ENCODE assay signal across 15 cellular contexts in genomic region chr3:71276531-71276930, GRCh38.
DNase-seq lines count a peak whose midpoint lies in the region; ATAC-seq and TF ChIP-seq lines count a peak whose summit lies in the region.
"Had no signal": no experiment of that assay in that cellular context is flagged by ENCODE, and none has a peak within 500 bp of the region (broad histone marks: within the 10 kb centered on the region; RNA-seq: fewer than 3 reads in every experiment).

No MANE protein-coding gene starts in this region.

- no peak overlapping the region for H3K4me3 Mint-ChIP-seq in activated CD4-positive, alpha-beta T cell treated with anti-CD3 and anti-CD28 coated beads for 36 hours
- H3K4me3 Mint-ChIP-seq in activated CD4-positive, alpha-beta T cell treated with anti-CD3 and anti-CD28 coated beads, Interleukin-2, amount 10 ng/mL, durations not matched to agents 24 days and 14 days: no peak overlapping the region
- no peak overlapping the region for H3K4me3 Mint-ChIP-seq in CD4-positive, alpha-beta T cell
- H3K4me3 Mint-ChIP-seq in central memory CD8-positive, alpha-beta T cell: no peak overlapping the region
- no peak overlapping the region for H3K4me3 Mint-ChIP-seq in stimulated activated naive B cell treated with anti-CD40 and anti-IgM and Interleukin-4, amounts not matched to agents 10 μg/mL and 1 μg/mL and 100 μg/mL, for 72 hours

- POLR2A ChIA-PET in activated CD4-positive, alpha-beta T cell treated with anti-CD3 and anti-CD28 coated beads for 36 hours (lab: Charles Lee): no interaction called here
- POLR2A ChIA-PET in CD4-positive, alpha-beta T cell (lab: Charles Lee): no interaction called here

- no peaks in the 10 kb centered on the region for H3K27me3 Mint-ChIP-seq in activated CD4-positive, alpha-beta T cell treated with anti-CD3 and anti-CD28 coated beads for 36 hours
- no peaks in the 10 kb centered on the region for H3K27me3 Mint-ChIP-seq in activated CD4-positive, alpha-beta T cell treated with anti-CD3 and anti-CD28 coated beads, Interleukin-2, amount 10 ng/mL, durations not matched to agents 24 days and 14 days
- no peaks in the 10 kb centered on the region for H3K27me3 Mint-ChIP-seq in CD4-positive, alpha-beta T cell
- no peaks in the 10 kb centered on the region for H3K27me3 Mint-ChIP-seq in central memory CD8-positive, alpha-beta T cell
- no peaks in the 10 kb centered on the region for H3K27me3 Mint-ChIP-seq in stimulated activated naive B cell treated with anti-CD40 and anti-IgM and Interleukin-4, amounts not matched to agents 10 μg/mL and 1 μg/mL and 100 μg/mL, for 72 hours
- H3K27me3 Mint-ChIP-seq: CD4-positive, CD25-positive, alpha-beta regulatory T cell had no signal

- intact Hi-C loops in activated CD4-positive, alpha-beta T cell treated with anti-CD3 and anti-CD28 coated beads for 36 hours (cut with DNase I, micrococcal nuclease): no loop called here
- intact Hi-C loops in activated CD4-positive, alpha-beta T cell treated with anti-CD3 and anti-CD28 coated beads, Interleukin-2, amount 10 ng/mL, durations not matched to agents 24 days and 14 days (cut with micrococcal nuclease): no loop called here
- intact Hi-C loops in CD4-positive, alpha-beta T cell (cut with DNase I, micrococcal nuclease): no loop called here

- no peak for TF ChIP-seq CTCF in CD4-positive, alpha-beta T cell (IDR thresholded peaks at IDR 0.05)

- H3K9me3 ChIP-seq in CD4-positive, alpha-beta T cell (ENCODE audit: control insufficient read depth, low read length): no peaks in the 10 kb centered on the region
- H3K9me3 ChIP-seq: BLaER1 treated with 17β-estradiol and CSF1 and Interleukin-3, amounts not matched to agents 10 nM and 100 nM; HAP-1 had no signal

- peaks cover 57% of the 10 kb centered on the region for H3K4me1 Mint-ChIP-seq in activated CD4-positive, alpha-beta T cell treated with anti-CD3 and anti-CD28 coated beads for 36 hours
- peaks cover 3% of the 10 kb centered on the region for H3K4me1 Mint-ChIP-seq in activated CD4-positive, alpha-beta T cell treated with anti-CD3 and anti-CD28 coated beads, Interleukin-2, amount 10 ng/mL, durations not matched to agents 24 days and 14 days
- peaks cover 86% of the 10 kb centered on the region for H3K4me1 Mint-ChIP-seq in CD4-positive, alpha-beta T cell (ENCODE audit: low read depth)
- peaks cover 13% of the 10 kb centered on the region for H3K4me1 Mint-ChIP-seq in central memory CD8-positive, alpha-beta T cell
- H3K4me1 Mint-ChIP-seq in stimulated activated naive B cell treated with anti-CD40 and anti-IgM and Interleukin-4, amounts not matched to agents 10 μg/mL and 1 μg/mL and 100 μg/mL, for 72 hours: peaks cover 25 to 55% of the 10 kb centered on the region in 2 donors

- peaks cover 15% of the 10 kb centered on the region for H3K36me3 Mint-ChIP-seq in activated CD4-positive, alpha-beta T cell treated with anti-CD3 and anti-CD28 coated beads for 36 hours (ENCODE audit: low read depth)
- H3K36me3 Mint-ChIP-seq in activated CD4-positive, alpha-beta T cell treated with anti-CD3 and anti-CD28 coated beads, Interleukin-2, amount 10 ng/mL, durations not matched to agents 24 days and 14 days (ENCODE audit: low read depth): peaks cover 5% of the 10 kb centered on the region
- H3K36me3 Mint-ChIP-seq in CD4-positive, alpha-beta T cell (ENCODE audit: low read depth): peaks cover 61% of the 10 kb centered on the region
- peaks cover 4% of the 10 kb centered on the region for H3K36me3 Mint-ChIP-seq in central memory CD8-positive, alpha-beta T cell (ENCODE audit: insufficient read depth)
- H3K36me3 Mint-ChIP-seq in stimulated activated naive B cell treated with anti-CD40 and anti-IgM and Interleukin-4, amounts not matched to agents 10 μg/mL and 1 μg/mL and 100 μg/mL, for 72 hours: peaks cover 15 to 42% of the 10 kb centered on the region in 2 donors

- CTCF ChIA-PET in activated CD4-positive, alpha-beta T cell treated with anti-CD3 and anti-CD28 coated beads for 36 hours (lab: Charles Lee): interaction anchor here (0.7 kb wide), 1 partner anchor 11 kb away, joined by 3 read pairs; no protein-coding TSS in a partner anchor
- CTCF ChIA-PET in CD4-positive, alpha-beta T cell (lab: Charles Lee): no interaction called here

- ATAC-seq in activated CD4-positive, alpha-beta T cell treated with anti-CD3 and anti-CD28 coated beads for 36 hours: peak; percentile 61
- no peak for ATAC-seq in CD4-positive, alpha-beta T cell (ENCODE audit: poor library complexity)
- no peak for ATAC-seq in central memory CD8-positive, alpha-beta T cell (replicated peaks; ENCODE audit: extremely low read depth, poor library complexity, severe bottlenecking)
- no peak for ATAC-seq in stimulated activated naive B cell treated with anti-CD40 and anti-IgM and Interleukin-4, amounts not matched to agents 10 μg/mL and 1 μg/mL and 100 μg/mL, for 72 hours (replicated peaks)

- no peak overlapping the region for H3K27ac Mint-ChIP-seq in activated CD4-positive, alpha-beta T cell treated with anti-CD3 and anti-CD28 coated beads for 36 hours
- no peak overlapping the region for H3K27ac Mint-ChIP-seq in activated CD4-positive, alpha-beta T cell treated with anti-CD3 and anti-CD28 coated beads, Interleukin-2, amount 10 ng/mL, durations not matched to agents 24 days and 14 days
- peak overlapping the region; percentile 76 for H3K27ac Mint-ChIP-seq in CD4-positive, alpha-beta T cell
- peak overlapping the region; percentile 39 for H3K27ac Mint-ChIP-seq in central memory CD8-positive, alpha-beta T cell (ENCODE audit: low read depth)
- peak overlapping the region; percentile 4 for H3K27ac Mint-ChIP-seq in stimulated activated naive B cell treated with anti-CD40 and anti-IgM and Interleukin-4, amounts not matched to agents 10 μg/mL and 1 μg/mL and 100 μg/mL, for 72 hours

- DNase-seq in activated CD4-positive, alpha-beta T cell treated with anti-CD3 and anti-CD28 coated beads for 36 hours: no peak
- DNase-seq in activated CD4-positive, alpha-beta T cell treated with anti-CD3 and anti-CD28 coated beads, Interleukin-2, amount 10 ng/mL, durations not matched to agents 24 days and 14 days: no peak
- DNase-seq in CD4-positive, alpha-beta T cell: no peak
- DNase-seq in central memory CD8-positive, alpha-beta T cell (ENCODE audit: low spot score in 2 of 2): no peak
- DNase-seq in stimulated activated naive B cell treated with anti-CD40 and anti-IgM and Interleukin-4, amounts not matched to agents 10 μg/mL and 1 μg/mL and 100 μg/mL, for 72 hours: no peak
- no peak for DNase-seq in activated T-cell treated with anti-CD3 and anti-CD28 coated beads, Interleukin-2, amount 50 U/mL, for 1 hour
- DNase-seq in COR-L47 (lab: John Stamatoyannopoulos, UW): no peak
- no peak for DNase-seq in A172 (ENCODE audit: low spot score)
- DNase-seq: 8988T; ACHN; CD4-positive, CD25-positive, alpha-beta regulatory T cell; DND-41; GDM1 had no signal

- H3K27me3 ChIP-seq in CD4-positive, alpha-beta T cell (ENCODE audit: control insufficient read depth, insufficient read depth, low read length): no peaks in the 10 kb centered on the region
- H3K27me3 ChIP-seq: BLaER1 treated with 17β-estradiol and CSF1 and Interleukin-3, amounts not matched to agents 10 nM and 100 nM had no signal

- H3K27ac ChIP-seq in CD4-positive, alpha-beta T cell (ENCODE audit: low read depth, low read length): no peak overlapping the region
- H3K27ac ChIP-seq: BLaER1 treated with 17β-estradiol and CSF1 and Interleukin-3, amounts not matched to agents 10 nM and 100 nM had no signal

- no peaks in the 10 kb centered on the region for H3K9me3 Mint-ChIP-seq in activated CD4-positive, alpha-beta T cell treated with anti-CD3 and anti-CD28 coated beads for 36 hours (ENCODE audit: low read depth)
- no peaks in the 10 kb centered on the region for H3K9me3 Mint-ChIP-seq in activated CD4-positive, alpha-beta T cell treated with anti-CD3 and anti-CD28 coated beads, Interleukin-2, amount 10 ng/mL, durations not matched to agents 24 days and 14 days
- H3K9me3 Mint-ChIP-seq in CD4-positive, alpha-beta T cell: no peaks in the 10 kb centered on the region
- no peaks in the 10 kb centered on the region for H3K9me3 Mint-ChIP-seq in central memory CD8-positive, alpha-beta T cell
- H3K9me3 Mint-ChIP-seq in stimulated activated naive B cell treated with anti-CD40 and anti-IgM and Interleukin-4, amounts not matched to agents 10 μg/mL and 1 μg/mL and 100 μg/mL, for 72 hours: peaks cover 3 to 7% of the 10 kb centered on the region in 2 donors

Comparison
In these comparisons a context has a peak if more than half of its experiments do, and no peak if none do; other contexts are left out.
1. H3K27ac Mint-ChIP-seq: peak in CD4-positive, alpha-beta T cell (single experiment), central memory CD8-positive, alpha-beta T cell (single experiment) and stimulated activated naive B cell treated with anti-CD40 and anti-IgM and Interleukin-4, amounts not matched to agents 10 μg/mL and 1 μg/mL and 100 μg/mL, for 72 hours (single experiment); none in activated CD4-positive, alpha-beta T cell treated with anti-CD3 and anti-CD28 coated beads for 36 hours (single experiment) and activated CD4-positive, alpha-beta T cell treated with anti-CD3 and anti-CD28 coated beads, Interleukin-2, amount 10 ng/mL, durations not matched to agents 24 days and 14 days (single experiment).